ENCODE assay signal across 28 cellular contexts in the genomic region with DNA sequence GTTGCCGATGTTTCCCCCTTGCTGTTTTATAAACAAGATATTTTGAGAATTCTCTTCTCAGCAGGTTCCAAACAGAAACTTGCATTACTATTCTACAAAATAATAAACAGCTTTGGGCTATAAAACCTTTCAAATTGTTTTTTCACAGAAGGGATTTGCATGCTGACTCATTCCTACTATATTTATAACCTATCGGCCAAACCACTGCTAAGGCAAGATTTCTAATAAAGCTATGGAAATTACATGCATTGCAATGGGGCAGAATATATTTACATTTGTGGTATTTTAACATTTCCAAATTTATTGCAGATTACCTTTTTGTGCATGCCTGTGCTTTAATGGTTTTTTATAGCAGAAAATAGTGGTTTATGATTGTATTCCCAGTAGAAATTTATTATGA.
"Had no signal": no experiment of that assay in that cellular context is flagged by ENCODE, and none has a peak within 500 bp of the region (broad histone marks: within the 10 kb centered on the region; RNA-seq: fewer than 3 reads in every experiment).

No MANE protein-coding gene starts in this region.

- H3K4me1 Mint-ChIP-seq: activated CD4-positive, alpha-beta T cell treated with anti-CD3 and anti-CD28 coated beads, Interleukin-2, amount 10 ng/mL, durations not matched to agents 24 days and 14 days; activated naive CD4-positive, alpha-beta T cell treated with anti-CD3 and anti-CD28 coated beads, Interleukin-2, amount 50 U/mL, for 24 hours; activated naive CD8-positive, alpha-beta T cell treated with anti-CD3 and anti-CD28 coated beads, Interleukin-2, amount 10 ng/mL, durations not matched to agents 7 days and 5 days; activated T-helper 17 cell treated with anti-CD3 and anti-CD28 coated beads, Interleukin-2, amount 50 U/mL, for 72 hours; central memory CD8-positive, alpha-beta T cell had no signal

- H3K27me3 Mint-ChIP-seq: activated CD8-positive, alpha-beta T cell treated with anti-CD3 and anti-CD28 coated beads for 36 hours; activated naive CD4-positive, alpha-beta T cell treated with anti-CD3 and anti-CD28 coated beads, Interleukin-2, amount 50 U/mL, for 24 hours; activated T-helper 17 cell treated with anti-CD3 and anti-CD28 coated beads, Interleukin-2, amount 50 U/mL, for 72 hours had no signal

- H3K27me3 ChIP-seq: ascending aorta, cardiac muscle cell, SJSA1 had no signal

- H3K4me1 ChIP-seq: ascending aorta, SJSA1 had no signal

- H3K9me3 ChIP-seq: ascending aorta, SJSA1 had no signal

- H3K9ac ChIP-seq: KMS-11 had no signal

- H3K27ac ChIP-seq: ascending aorta, cardiac muscle cell, KMS-11, SJSA1 had no signal

- ATAC-seq: activated CD8-positive, alpha-beta T cell treated with anti-CD3 and anti-CD28 coated beads for 36 hours; activated T-cell treated with anti-CD3 and anti-CD28 coated beads, Interleukin-2, amount 50 U/mL, for 72 hours; activated T-helper 17 cell treated with anti-CD3 and anti-CD28 coated beads, Interleukin-2, amount 50 U/mL, for 72 hours; Panc1 had no signal

- H3K36me3 ChIP-seq: ascending aorta, cardiac muscle cell, SJSA1 had no signal

- H3K4me3 ChIP-seq: ascending aorta, cardiac muscle cell, SJSA1 had no signal

- H3K4me3 Mint-ChIP-seq: activated CD4-positive, alpha-beta T cell treated with anti-CD3 and anti-CD28 coated beads, Interleukin-2, amount 10 ng/mL, durations not matched to agents 24 days and 14 days; activated CD8-positive, alpha-beta T cell treated with anti-CD3 and anti-CD28 coated beads for 36 hours; activated naive CD4-positive, alpha-beta T cell treated with anti-CD3 and anti-CD28 coated beads, Interleukin-2, amount 50 U/mL, for 24 hours; activated naive CD8-positive, alpha-beta T cell treated with anti-CD3 and anti-CD28 coated beads, Interleukin-2, amount 10 ng/mL, durations not matched to agents 7 days and 5 days; activated T-cell treated with anti-CD3 and anti-CD28 coated beads, Interleukin-2, amount 50 U/mL, for 72 hours; activated T-helper 17 cell treated with anti-CD3 and anti-CD28 coated beads, Interleukin-2, amount 50 U/mL, for 72 hours; central memory CD8-positive, alpha-beta T cell had no signal

- H3K27ac Mint-ChIP-seq: activated CD4-positive, alpha-beta T cell treated with anti-CD3 and anti-CD28 coated beads, Interleukin-2, amount 10 ng/mL, durations not matched to agents 24 days and 14 days; activated CD8-positive, alpha-beta T cell treated with anti-CD3 and anti-CD28 coated beads for 36 hours; activated naive CD4-positive, alpha-beta T cell treated with anti-CD3 and anti-CD28 coated beads, Interleukin-2, amount 50 U/mL, for 24 hours; activated naive CD8-positive, alpha-beta T cell treated with anti-CD3 and anti-CD28 coated beads, Interleukin-2, amount 10 ng/mL, durations not matched to agents 7 days and 5 days; activated T-cell treated with anti-CD3 and anti-CD28 coated beads, Interleukin-2, amount 50 U/mL, for 72 hours; activated T-helper 17 cell treated with anti-CD3 and anti-CD28 coated beads, Interleukin-2, amount 50 U/mL, for 72 hours had no signal

- DNase-seq: activated CD4-positive, alpha-beta T cell treated with anti-CD3 and anti-CD28 coated beads, Interleukin-2, amount 10 ng/mL, durations not matched to agents 24 days and 14 days; activated CD4-positive, alpha-beta T cell treated with anti-CD3 and anti-CD28 coated beads, Interleukin-2, amount 50 U/mL, for 4 hours; activated CD8-positive, alpha-beta T cell treated with anti-CD3 and anti-CD28 coated beads for 36 hours; activated effector memory CD4-positive, alpha-beta T cell treated with anti-CD3 and anti-CD28 coated beads, Interleukin-2, amount 50 U/mL, for 16 hours; activated naive CD4-positive, alpha-beta T cell; activated naive CD8-positive, alpha-beta T cell treated with anti-CD3 and anti-CD28 coated beads, Interleukin-2, amount 10 ng/mL, durations not matched to agents 7 days and 5 days; activated T-cell treated with anti-CD3 and anti-CD28 coated beads, Interleukin-2, amount 50 U/mL, for 1 hour; activated T-cell treated with anti-CD3 and anti-CD28 coated beads, Interleukin-2, amount 50 U/mL, for 72 hours; amygdala; NCI-H1105; NCI-H1417 treated with DMSO at 0.1 percent for 48 hours; NCI-H187 treated with DMSO at 0.1 percent for 48 hours; NCI-H2081; NCI-H2171 treated with DMSO at 0.1 percent for 48 hours; NCI-H345; NCI-H524 treated with DMSO at 0.1 percent for 48 hours; SHP77 treated with DMSO at 0.1 percent for 48 hours; SW 1271; T-helper 1 cell; T-helper 2 cell had no signal

- H3K9me3 Mint-ChIP-seq: activated CD4-positive, alpha-beta T cell treated with anti-CD3 and anti-CD28 coated beads, Interleukin-2, amount 10 ng/mL, durations not matched to agents 24 days and 14 days; activated CD8-positive, alpha-beta T cell treated with anti-CD3 and anti-CD28 coated beads for 36 hours; activated naive CD4-positive, alpha-beta T cell treated with anti-CD3 and anti-CD28 coated beads, Interleukin-2, amount 50 U/mL, for 24 hours; activated naive CD8-positive, alpha-beta T cell treated with anti-CD3 and anti-CD28 coated beads, Interleukin-2, amount 10 ng/mL, durations not matched to agents 7 days and 5 days; activated T-cell treated with anti-CD3 and anti-CD28 coated beads, Interleukin-2, amount 50 U/mL, for 72 hours; activated T-helper 17 cell treated with anti-CD3 and anti-CD28 coated beads, Interleukin-2, amount 50 U/mL, for 72 hours; central memory CD8-positive, alpha-beta T cell had no signal

- H3K36me3 Mint-ChIP-seq: activated naive CD4-positive, alpha-beta T cell treated with anti-CD3 and anti-CD28 coated beads, Interleukin-2, amount 50 U/mL, for 24 hours; activated naive CD8-positive, alpha-beta T cell treated with anti-CD3 and anti-CD28 coated beads, Interleukin-2, amount 10 ng/mL, durations not matched to agents 7 days and 5 days had no signal

- H3K4me2 ChIP-seq: KMS-11 had no signal
